In genomic region chr18:68940039-68940438, GRCh38 we compare ENCODE assay signal across 20 cellular contexts.
"Had no signal": no experiment of that assay in that cellular context is flagged by ENCODE, and none has a peak within 500 bp of the region (broad histone marks: within the 10 kb centered on the region; RNA-seq: fewer than 3 reads in every experiment).

No MANE protein-coding gene starts in this region.

- H3K27me3 Mint-ChIP-seq: naive thymus-derived CD8-positive, alpha-beta T cell; stimulated activated naive B cell treated with anti-CD40 and anti-IgM and Interleukin-4, amounts not matched to agents 10 μg/mL and 1 μg/mL and 100 μg/mL, for 72 hours; stimulated activated naive CD8-positive, alpha-beta T cell treated with anti-CD3 and anti-CD28 coated beads, Interleukin-15, amount 100 ng/mL, for 72 hours had no signal

- H3K36me3 ChIP-seq: esophagus muscularis mucosa, heart right ventricle, neutrophil, right lobe of liver, tibial nerve, upper lobe of right lung, vagina had no signal

- ATAC-seq: heart right ventricle; mucosa of descending colon; naive thymus-derived CD8-positive, alpha-beta T cell; psoas muscle; stimulated activated naive B cell treated with anti-CD40 and anti-IgM and Interleukin-4, amounts not matched to agents 10 μg/mL and 1 μg/mL and 100 μg/mL, for 72 hours; stimulated activated naive CD8-positive, alpha-beta T cell treated with anti-CD3 and anti-CD28 coated beads, Interleukin-15, amount 100 ng/mL, for 72 hours; upper lobe of right lung had no signal

- H3K27ac Mint-ChIP-seq: naive thymus-derived CD8-positive, alpha-beta T cell; stimulated activated naive B cell treated with anti-CD40 and anti-IgM and Interleukin-4, amounts not matched to agents 10 μg/mL and 1 μg/mL and 100 μg/mL, for 72 hours; stimulated activated naive CD8-positive, alpha-beta T cell treated with anti-CD3 and anti-CD28 coated beads, Interleukin-15, amount 100 ng/mL, for 72 hours had no signal

- H3K4me1 ChIP-seq: esophagus muscularis mucosa, psoas muscle, testis, tibial nerve, upper lobe of right lung, vagina had no signal

- H3K4me1 Mint-ChIP-seq: naive thymus-derived CD8-positive, alpha-beta T cell; stimulated activated naive B cell treated with anti-CD40 and anti-IgM and Interleukin-4, amounts not matched to agents 10 μg/mL and 1 μg/mL and 100 μg/mL, for 72 hours; stimulated activated naive CD8-positive, alpha-beta T cell treated with anti-CD3 and anti-CD28 coated beads, Interleukin-15, amount 100 ng/mL, for 72 hours had no signal

- H3K27me3 ChIP-seq: esophagus muscularis mucosa, heart right ventricle, neutrophil, right lobe of liver, testis, tibial nerve, upper lobe of right lung, vagina had no signal

- H3K27ac ChIP-seq: epithelial cell of prostate, esophagus muscularis mucosa, heart right ventricle, neutrophil, psoas muscle, testis, tibial nerve, upper lobe of right lung, vagina had no signal

- H3K36me3 Mint-ChIP-seq: naive thymus-derived CD8-positive, alpha-beta T cell; stimulated activated naive B cell treated with anti-CD40 and anti-IgM and Interleukin-4, amounts not matched to agents 10 μg/mL and 1 μg/mL and 100 μg/mL, for 72 hours had no signal

- H3K9me3 Mint-ChIP-seq: naive thymus-derived CD8-positive, alpha-beta T cell; stimulated activated naive CD8-positive, alpha-beta T cell treated with anti-CD3 and anti-CD28 coated beads, Interleukin-15, amount 100 ng/mL, for 72 hours had no signal

- H3K9me3 ChIP-seq: esophagus muscularis mucosa, mucosa of descending colon, neutrophil, psoas muscle, right lobe of liver, testis, upper lobe of right lung, vagina had no signal

- H3K4me3 ChIP-seq: esophagus muscularis mucosa, heart right ventricle, mucosa of descending colon, psoas muscle, right lobe of liver, testis, tibial nerve, upper lobe of right lung, vagina had no signal

- H3K4me3 Mint-ChIP-seq: naive thymus-derived CD8-positive, alpha-beta T cell; stimulated activated naive B cell treated with anti-CD40 and anti-IgM and Interleukin-4, amounts not matched to agents 10 μg/mL and 1 μg/mL and 100 μg/mL, for 72 hours; stimulated activated naive CD8-positive, alpha-beta T cell treated with anti-CD3 and anti-CD28 coated beads, Interleukin-15, amount 100 ng/mL, for 72 hours had no signal

- DNase-seq: effector memory CD4-positive, alpha-beta T cell; heart right ventricle; hypothalamus; kidney glomerular epithelial cell; mucosa of descending colon; naive thymus-derived CD8-positive, alpha-beta T cell; psoas muscle; retina; right lobe of liver; stimulated activated CD4-positive, alpha-beta T cell treated with anti-CD3 and anti-CD28 coated beads, Interleukin-4, amount 100 ng/mL, for 1 hour; stimulated activated CD8-positive, alpha-beta memory T cell treated with anti-CD3 and anti-CD28 coated beads, Interleukin-4, amount 100 ng/mL, for 48 hours; stimulated activated naive B cell treated with anti-CD40 and anti-IgM and Interleukin-4, amounts not matched to agents 10 μg/mL and 1 μg/mL and 100 μg/mL, for 72 hours; stimulated activated naive CD8-positive, alpha-beta T cell treated with anti-CD3 and anti-CD28 coated beads, Interleukin-15, amount 100 ng/mL, for 72 hours; testis; upper lobe of right lung had no signal
